29 cellular contexts compared by ENCODE assay signal in the genomic region with DNA sequence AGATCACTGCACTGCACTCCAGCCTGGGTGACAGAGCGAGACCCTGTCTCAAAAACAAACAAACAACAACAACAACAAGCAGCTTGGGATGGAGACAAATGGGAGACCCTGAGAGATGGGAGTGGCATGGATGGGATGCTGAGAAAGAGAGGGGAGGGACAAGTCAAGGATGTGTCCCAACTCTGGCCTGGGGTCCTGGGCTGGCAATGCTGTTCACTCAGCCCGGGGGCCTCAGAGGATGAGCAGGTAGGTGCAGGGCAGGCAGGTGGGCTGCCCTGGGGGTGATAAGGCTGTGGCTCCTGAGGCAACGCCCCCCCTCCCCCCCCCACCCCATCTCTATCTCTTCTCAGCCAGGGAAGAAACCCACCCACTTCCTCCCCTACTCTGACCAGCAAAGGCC.
"Had no signal": no experiment of that assay in that cellular context is flagged by ENCODE, and none has a peak within 500 bp of the region (broad histone marks: within the 10 kb centered on the region; RNA-seq: fewer than 3 reads in every experiment).

No MANE protein-coding gene starts in this region.

- H3K9me3 ChIP-seq: adrenal gland, body of pancreas, esophagus muscularis mucosa, heart left ventricle, left lung, ovary, prostate gland, sigmoid colon, suprapubic skin, tibial artery had no signal

- H3K27ac ChIP-seq: adrenal gland, body of pancreas, esophagus muscularis mucosa, foreskin keratinocyte, heart left ventricle, left lung, ovary, prostate gland, sigmoid colon, suprapubic skin, tibial artery had no signal

- H3K4me1 ChIP-seq: adrenal gland, body of pancreas, esophagus muscularis mucosa, foreskin keratinocyte, heart left ventricle, left lung, prostate gland, sigmoid colon, suprapubic skin had no signal

- DNase-seq: activated CD4-positive, alpha-beta memory T cell treated with anti-CD3 and anti-CD28 coated beads for 36 hours; activated CD4-positive, alpha-beta T cell treated with anti-CD3 and anti-CD28 coated beads, Interleukin-2, amount 10 ng/mL, durations not matched to agents 24 days and 14 days; activated CD4-positive, CD25-positive, alpha-beta regulatory T cell treated with anti-CD3 and anti-CD28 coated beads, Interleukin-2, amount 50 U/mL, for 72 hours; activated CD8-positive, alpha-beta memory T cell treated with anti-CD3 and anti-CD28 coated beads, Interleukin-2, amount 50 U/mL, for 48 hours; activated T-cell treated with anti-CD3 and anti-CD28 coated beads, Interleukin-2, amount 50 U/mL, for 24 hours; aorta; body of pancreas; dermis blood vessel endothelial cell; effector CD4-positive, alpha-beta T cell; foreskin keratinocyte; heart left ventricle; kidney glomerular epithelial cell; left lung; naive B cell; nephron progenitor cell; ovary; sigmoid colon; small intestine; stimulated activated CD4-positive, alpha-beta T cell treated with anti-CD3 and anti-CD28 coated beads, Interleukin-1b, Interleukin-23, amount 100 ng/mL, for 48 hours; stimulated activated CD4-positive, alpha-beta T cell treated with anti-CD3 and anti-CD28 coated beads, Interleukin-4, amount 100 ng/mL, for 4 hours; stimulated activated CD8-positive, alpha-beta memory T cell treated with anti-CD3 and anti-CD28 coated beads, Interleukin-4, amount 100 ng/mL, for 48 hours; stimulated activated naive CD4-positive, alpha-beta T cell; T-helper 2 cell; tibial artery had no signal

- ATAC-seq: foreskin keratinocyte had no signal

- H3K27me3 ChIP-seq: adrenal gland, body of pancreas, foreskin keratinocyte, heart left ventricle, left lung, ovary, sigmoid colon, suprapubic skin had no signal

- H3K36me3 ChIP-seq: adrenal gland, esophagus muscularis mucosa, heart left ventricle, left lung, ovary, prostate gland, sigmoid colon, suprapubic skin, tibial artery had no signal

- H3K4me3 ChIP-seq: adrenal gland, body of pancreas, esophagus muscularis mucosa, heart left ventricle, left lung, lung, ovary, prostate gland, sigmoid colon, suprapubic skin, tibial artery had no signal
